ENCODE assay signal across 8 cellular contexts in the genomic region with DNA sequence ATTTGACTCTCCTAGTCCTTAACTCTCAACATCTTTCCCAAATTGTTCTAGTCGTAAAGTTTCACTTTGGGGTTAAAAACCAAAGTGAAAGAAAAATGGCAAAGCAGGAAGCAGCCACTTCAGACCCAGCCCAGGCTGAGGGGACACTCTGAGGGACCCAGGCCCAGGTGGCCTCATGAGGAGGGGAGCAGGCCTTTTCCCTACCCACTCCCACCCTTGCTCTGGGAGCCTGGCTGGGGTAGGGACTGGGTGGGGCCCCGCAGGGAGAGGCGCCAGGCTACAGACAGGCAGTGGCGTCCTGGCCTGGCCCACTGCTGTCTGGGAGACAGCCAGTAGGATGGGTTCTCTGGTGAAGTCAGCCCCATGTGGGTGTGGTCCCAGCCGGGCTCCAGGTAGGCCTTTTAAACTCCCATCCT.
DNase-seq lines count a peak whose midpoint lies in the region; ATAC-seq, FAIRE-seq and TF ChIP-seq lines count a peak whose summit lies in the region.

No MANE protein-coding gene starts in this region.

- peak overlapping the region; percentile 83 for H3K27ac ChIP-seq in muscle layer of duodenum (ENCODE audit: low read length)

- peak; percentile 66 for DNase-seq in ELR (ENCODE audit: low read depth)
- peak; percentile 79 for DNase-seq in NCI-H69 (lab: John Stamatoyannopoulos, UW)
- peak; percentile 58 for DNase-seq in bronchial epithelial cell (ENCODE audit: low read depth)
- DNase-seq in KG1 (lab: John Stamatoyannopoulos, UW) = no peak

- no peaks in the 10 kb centered on the region for H3K9me3 ChIP-seq in muscle layer of duodenum (ENCODE audit: control insufficient read depth in 1 of 2, low read length in 2 of 2)

- no peak for TF ChIP-seq CTCF in bronchial epithelial cell (IDR thresholded peaks at IDR 0.05; ENCODE audit: insufficient read depth, low read length, severe bottlenecking)

- ATAC-seq in GM19455 (IDR thresholded peaks at IDR 0.05; ENCODE audit: unreplicated experiment) (no peak), GM21825 (IDR thresholded peaks at IDR 0.05; ENCODE audit: unreplicated experiment) (no peak), GM18520 (IDR thresholded peaks at IDR 0.05; ENCODE audit: unreplicated experiment) (no peak)

- FAIRE-seq in bronchial epithelial cell (lab: Jason Lieb, UNC) = no peak

- H3K36me3 ChIP-seq in bronchial epithelial cell (ENCODE audit: control insufficient read depth, insufficient read depth, low read length) = no peaks in the 10 kb centered on the region
- no peaks in the 10 kb centered on the region for H3K36me3 ChIP-seq in muscle layer of duodenum (ENCODE audit: control insufficient read depth in 1 of 2, insufficient read depth in 2 of 2, low read length in 2 of 2)

- H3K4me1 ChIP-seq in muscle layer of duodenum (ENCODE audit: control insufficient read depth in 1 of 2, insufficient read depth in 2 of 2, low read length in 2 of 2) = peaks cover 22 to 73% of the 10 kb centered on the region in 2 donors

- H3K4me3 ChIP-seq in bronchial epithelial cell (ENCODE audit: low read depth, low read length) (no peak overlapping the region), muscle layer of duodenum (ENCODE audit: low read depth in 1 of 2, low read length in 2 of 2) (peak overlapping the region; percentile 27 to 43)

- no peaks in the 10 kb centered on the region for H3K27me3 ChIP-seq in bronchial epithelial cell (ENCODE audit: control insufficient read depth, insufficient read depth, low read length)
- no peaks in the 10 kb centered on the region for H3K27me3 ChIP-seq in muscle layer of duodenum (ENCODE audit: low read depth, low read length)
